In the genomic region with DNA sequence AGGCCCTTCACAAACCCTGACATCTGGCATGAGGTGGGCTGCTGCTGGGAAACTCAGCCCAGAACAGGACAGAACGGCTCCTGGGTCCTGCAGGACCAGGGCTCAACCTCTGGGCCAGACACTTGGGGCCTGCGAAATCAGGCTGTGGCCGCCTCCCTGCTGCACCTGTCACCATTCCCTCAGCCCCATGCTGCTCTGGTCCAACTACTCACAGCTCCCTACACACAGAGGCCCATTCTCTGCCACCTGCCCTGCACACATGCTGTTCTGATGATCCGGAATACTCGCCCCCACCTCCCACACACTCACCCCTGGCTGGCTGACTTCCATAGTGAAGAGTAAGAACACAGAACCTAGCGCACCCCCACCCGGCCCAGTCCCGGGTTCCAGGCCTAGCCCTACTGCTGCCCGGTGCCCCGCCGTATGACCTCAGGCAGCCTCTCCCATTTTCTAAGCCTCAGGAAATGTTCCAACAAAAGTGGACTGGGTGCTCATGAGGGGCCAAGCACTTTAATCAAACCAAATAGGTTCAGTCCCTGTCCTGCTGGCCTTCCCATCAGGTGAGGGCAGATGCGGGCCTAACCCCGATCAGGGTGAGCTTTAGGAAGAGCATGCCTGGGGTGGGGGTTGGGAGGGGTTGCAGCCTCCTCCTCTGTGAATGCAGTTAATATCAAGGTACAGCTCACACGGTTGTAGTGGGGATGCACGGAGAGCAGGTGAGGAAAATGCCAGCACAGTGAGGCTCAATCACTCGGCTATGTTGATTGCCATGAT, we compare ENCODE assay signal across 1 cellular context.
TF ChIP-seq lines count a peak whose summit lies in the region.

No MANE protein-coding gene starts in this region.

TF ChIP-seq in HepG2, 621 proteins besides CTCF, POLR2A, EP300 and RAD21:
- TF ChIP-seq ZNF225 (CRISPR knock-in tag; IDR thresholded peaks at IDR 0.05) (0 out of 2 replicates have a peak, but pooled peaks have one; percentile 31), ZNF563 (CRISPR knock-in tag; IDR thresholded peaks at IDR 0.05) (peak; percentile 48; the same call in 1 of the 2 replicates), ZFY (CRISPR knock-in tag; IDR thresholded peaks at IDR 0.05) (0 out of 2 replicates have a peak, but pooled peaks have one; percentile 9), HMGA1 (CRISPR knock-in tag; conservative IDR thresholded peaks at IDR 0.05) (no peak), AGO2 (optimal IDR thresholded peaks at IDR 0.05; ENCODE audit: low read depth, low read length) (peak; percentile 70), ZNF333 (CRISPR knock-in tag; IDR thresholded peaks at IDR 0.05; ENCODE audit: borderline replicate concordance) (no peak), RFX5 (IDR thresholded peaks at IDR 0.05; ENCODE audit: low read depth, low read length) (no peak), RBFOX2 (IDR thresholded peaks at IDR 0.05; ENCODE audit: low read depth, low read length) (0 out of 2 replicates have a peak, but pooled peaks have one; percentile 25)
- TF ChIP-seq, protein P1, sequence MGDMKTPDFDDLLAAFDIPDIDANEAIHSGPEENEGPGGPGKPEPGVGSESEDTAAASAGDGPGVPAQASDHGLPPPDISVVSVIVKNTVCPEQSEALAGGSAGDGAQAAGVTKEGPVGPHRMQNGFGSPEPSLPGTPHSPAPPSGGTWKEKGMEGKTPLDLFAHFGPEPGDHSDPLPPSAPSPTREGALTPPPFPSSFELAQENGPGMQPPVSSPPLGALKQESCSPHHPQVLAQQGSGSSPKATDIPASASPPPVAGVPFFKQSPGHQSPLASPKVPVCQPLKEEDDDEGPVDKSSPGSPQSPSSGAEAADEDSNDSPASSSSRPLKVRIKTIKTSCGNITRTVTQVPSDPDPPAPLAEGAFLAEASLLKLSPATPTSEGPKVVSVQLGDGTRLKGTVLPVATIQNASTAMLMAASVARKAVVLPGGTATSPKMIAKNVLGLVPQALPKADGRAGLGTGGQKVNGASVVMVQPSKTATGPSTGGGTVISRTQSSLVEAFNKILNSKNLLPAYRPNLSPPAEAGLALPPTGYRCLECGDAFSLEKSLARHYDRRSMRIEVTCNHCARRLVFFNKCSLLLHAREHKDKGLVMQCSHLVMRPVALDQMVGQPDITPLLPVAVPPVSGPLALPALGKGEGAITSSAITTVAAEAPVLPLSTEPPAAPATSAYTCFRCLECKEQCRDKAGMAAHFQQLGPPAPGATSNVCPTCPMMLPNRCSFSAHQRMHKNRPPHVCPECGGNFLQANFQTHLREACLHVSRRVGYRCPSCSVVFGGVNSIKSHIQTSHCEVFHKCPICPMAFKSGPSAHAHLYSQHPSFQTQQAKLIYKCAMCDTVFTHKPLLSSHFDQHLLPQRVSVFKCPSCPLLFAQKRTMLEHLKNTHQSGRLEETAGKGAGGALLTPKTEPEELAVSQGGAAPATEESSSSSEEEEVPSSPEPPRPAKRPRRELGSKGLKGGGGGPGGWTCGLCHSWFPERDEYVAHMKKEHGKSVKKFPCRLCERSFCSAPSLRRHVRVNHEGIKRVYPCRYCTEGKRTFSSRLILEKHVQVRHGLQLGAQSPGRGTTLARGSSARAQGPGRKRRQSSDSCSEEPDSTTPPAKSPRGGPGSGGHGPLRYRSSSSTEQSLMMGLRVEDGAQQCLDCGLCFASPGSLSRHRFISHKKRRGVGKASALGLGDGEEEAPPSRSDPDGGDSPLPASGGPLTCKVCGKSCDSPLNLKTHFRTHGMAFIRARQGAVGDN (CRISPR knock-in tag; IDR thresholded peaks at IDR 0.05): no peak
